ENCODE assay signal across 24 cellular contexts in the genomic region with DNA sequence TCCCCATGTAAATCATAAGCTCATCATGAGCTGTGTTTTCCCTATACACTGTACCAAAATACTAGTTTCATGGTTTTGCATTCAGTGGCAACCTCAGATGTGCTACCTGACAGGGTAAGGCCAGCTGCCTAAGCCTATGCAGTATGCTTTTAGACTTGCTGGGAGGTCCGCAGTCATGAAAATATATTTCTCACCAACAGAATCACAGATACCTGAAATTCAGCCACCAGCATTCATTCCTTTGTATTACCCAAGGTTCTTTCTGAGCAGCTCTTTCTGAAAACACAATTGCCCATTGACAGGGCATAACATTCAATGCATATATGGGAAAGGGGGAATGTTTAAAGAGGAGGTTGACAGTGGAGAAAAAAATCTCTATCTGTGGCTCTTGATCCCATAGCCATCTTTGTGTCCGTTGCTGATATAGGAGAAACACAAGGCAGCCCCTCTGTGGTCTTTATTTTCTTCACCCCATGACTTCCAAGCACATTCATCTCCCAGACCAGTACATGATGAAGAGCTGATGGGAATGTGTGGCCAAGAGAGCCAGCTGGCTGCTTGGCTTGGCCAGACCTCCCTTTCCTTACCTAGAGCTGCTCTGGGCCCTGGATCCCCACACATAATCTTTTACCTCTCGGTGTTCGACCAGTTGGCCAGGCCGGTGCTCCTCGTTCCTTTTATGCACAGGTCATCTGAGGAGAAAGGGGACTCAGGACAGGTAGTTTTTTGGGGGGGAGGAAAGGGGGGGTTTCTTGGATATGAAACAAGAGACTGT.
"Had no signal": no experiment of that assay in that cellular context is flagged by ENCODE, and none has a peak within 500 bp of the region (broad histone marks: within the 10 kb centered on the region; RNA-seq: fewer than 3 reads in every experiment).

No MANE protein-coding gene starts in this region.

- H3K4me3 ChIP-seq: colonic mucosa, esophagus squamous epithelium, gastrocnemius medialis, heart left ventricle, hepatocyte, left lung, lower lobe of right lung, mucosa of descending colon had no signal

- H3K9me3 ChIP-seq: colonic mucosa, esophagus squamous epithelium, gastrocnemius medialis, heart left ventricle, left lung, lower lobe of right lung, mucosa of descending colon had no signal

- DNase-seq: colonic mucosa; cortex of kidney; effector CD8-positive, alpha-beta T cell; effector memory CD8-positive, alpha-beta T cell; endodermal cell; erythroblast; esophagus squamous epithelium; foreskin fibroblast; foreskin melanocyte; gastrocnemius medialis; heart left ventricle; hypothalamus; left cardiac atrium; left lung; left ventricle myocardium superior; lower lobe of right lung; mesenchymal stem cell; mucosa of descending colon; naive thymus-derived CD4-positive, alpha-beta T cell had no signal

- H3K4me1 ChIP-seq: colonic mucosa, esophagus squamous epithelium, gastrocnemius medialis, heart left ventricle, left lung, lower lobe of right lung had no signal

- H3K36me3 ChIP-seq: colonic mucosa, esophagus squamous epithelium, gastrocnemius medialis, heart left ventricle, left lung, lower lobe of right lung had no signal

- H2AFZ ChIP-seq: hepatocyte had no signal

- H3K27me3 ChIP-seq: colonic mucosa, gastrocnemius medialis, hepatocyte, left lung had no signal

- H3K79me2 ChIP-seq: hepatocyte had no signal

- FAIRE-seq: endometrium, islet of Langerhans, keratinocyte had no signal

- H3K4me2 ChIP-seq: hepatocyte had no signal

- H3K27ac ChIP-seq: colonic mucosa, epithelial cell of prostate, esophagus squamous epithelium, gastrocnemius medialis, heart left ventricle, hepatocyte, left lung, lower lobe of right lung had no signal
